Comparison of ENCODE assay signal across 6 cellular contexts in the genomic region with DNA sequence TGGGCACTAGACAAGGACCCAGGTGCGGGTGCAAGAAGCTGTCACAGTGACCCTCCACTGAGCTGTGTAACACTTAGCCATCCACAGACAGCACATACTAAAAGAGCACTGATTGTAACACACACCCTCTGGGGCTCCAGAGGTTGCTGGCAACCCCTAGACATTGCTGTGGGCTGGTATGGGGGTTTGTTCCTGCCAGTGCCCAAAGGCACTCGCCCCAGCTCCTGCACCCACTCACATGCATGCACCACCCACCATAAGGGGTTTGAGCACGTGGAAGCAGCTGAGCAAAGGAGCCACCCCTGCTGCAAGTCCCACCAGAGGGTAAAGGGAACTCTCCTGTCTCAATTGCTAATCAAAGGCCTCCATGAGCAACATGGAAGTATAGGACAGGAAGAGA.
"Had no signal": no experiment of that assay in that cellular context is flagged by ENCODE, and none has a peak within 500 bp of the region (broad histone marks: within the 10 kb centered on the region; RNA-seq: fewer than 3 reads in every experiment).

No MANE protein-coding gene starts in this region.

- H3K36me3 ChIP-seq: HAP-1 had no signal

- H3K27ac ChIP-seq: GM23248 had no signal

- H3K9me3 ChIP-seq: HAP-1 had no signal

- H2AFZ ChIP-seq: GM23248 had no signal

- H3K9ac ChIP-seq: GM23248 had no signal

- DNase-seq: GOT3, H7 had no signal

- H3K4me3 ChIP-seq: GM23248, HAP-1, K562 had no signal

- H3K4me1 ChIP-seq: HAP-1 had no signal

- ATAC-seq: HCT116, K562 had no signal
